Comparison of ENCODE assay signal across 8 cellular contexts in the genomic region with DNA sequence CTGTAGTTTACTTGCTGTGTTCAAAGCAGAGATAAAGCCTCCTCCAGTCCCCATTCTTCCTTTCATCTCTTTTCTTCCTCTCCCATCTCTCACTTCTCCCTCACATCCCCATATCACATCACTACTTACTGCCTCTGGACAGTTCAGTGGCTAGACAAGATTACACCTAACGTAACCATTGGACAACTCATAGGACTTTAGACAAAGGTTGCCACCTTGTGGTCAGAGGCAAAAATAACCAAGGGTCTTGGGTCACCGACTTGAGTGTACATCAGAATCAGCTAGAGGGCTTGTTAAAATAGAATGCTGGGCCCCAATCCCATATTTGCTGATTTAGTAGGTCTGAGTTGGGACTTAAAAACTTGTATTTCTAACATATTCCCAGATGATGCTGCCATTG.
DNase-seq lines count a peak whose midpoint lies in the region; ATAC-seq and TF ChIP-seq lines count a peak whose summit lies in the region.

No MANE protein-coding gene starts in this region.

- H3K9me3 Mint-ChIP-seq in activated T-helper 2 cell treated with anti-CD3 and anti-CD28 coated beads, Interferon-gamma antibody, Interleukin-2, Interleukin-4, amounts not matched to agents 10 μg/mL and 5 μg/mL and 100 μg/mL, durations not matched to agents 14 hours and 24 hours and 36 hours, result no peaks in the 10 kb centered on the region

- H3K27me3 Mint-ChIP-seq in activated T-helper 2 cell treated with anti-CD3 and anti-CD28 coated beads, Interferon-gamma antibody, Interleukin-2, Interleukin-4, amounts not matched to agents 10 μg/mL and 5 μg/mL and 100 μg/mL, durations not matched to agents 14 hours and 24 hours and 36 hours (ENCODE audit: low read depth), result peaks cover 1% of the 10 kb centered on the region

- peaks cover 2% of the 10 kb centered on the region for H3K9me3 ChIP-seq in cardiac muscle cell (ENCODE audit: low read depth)
- no peaks in the 10 kb centered on the region for H3K9me3 ChIP-seq in spleen

- intact Hi-C loops in Right ventricle myocardium inferior (cut with DNase I) (loop anchor here (5.0 to 10.0 kb wide), 2 partner anchors 102 to 485 kb away; no protein-coding TSS in a partner anchor), spleen (cut with DNase I; ENCODE audit: low total_unique reads) (loop anchor here (10.0 kb wide), 2 partner anchors 475 to 665 kb away; no protein-coding TSS in a partner anchor)
- intact Hi-C loops in activated T-helper 2 cell treated with anti-CD3 and anti-CD28 coated beads, Interferon-gamma antibody, Interleukin-2, Interleukin-4, amounts not matched to agents 10 μg/mL and 5 μg/mL and 100 μg/mL, durations not matched to agents 14 hours and 24 hours and 36 hours (cut with micrococcal nuclease), result no loop called here

- no peak overlapping the region for H3K27ac Mint-ChIP-seq in activated T-helper 2 cell treated with anti-CD3 and anti-CD28 coated beads, Interferon-gamma antibody, Interleukin-2, Interleukin-4, amounts not matched to agents 10 μg/mL and 5 μg/mL and 100 μg/mL, durations not matched to agents 14 hours and 24 hours and 36 hours

- H3K4me1 ChIP-seq in cardiac muscle cell (ENCODE audit: low read depth) (no peaks in the 10 kb centered on the region), spleen (no peaks in the 10 kb centered on the region)

- H3K36me3 ChIP-seq in cardiac muscle cell (no peaks in the 10 kb centered on the region), spleen (no peaks in the 10 kb centered on the region)

- peak; percentile 69 to 70 for DNase-seq in cardiac muscle cell (ENCODE audit: low read depth in 1 of 2, low spot score in 1 of 2)
- DNase-seq in Right ventricle myocardium inferior (ENCODE audit: missing footprints), result no peak
- DNase-seq in HFF-Myc (ENCODE audit: extremely low read depth, low read depth), result peak; percentile 14
- peak; percentile 48 to 63 for DNase-seq in NCI-H524 (lab: John Stamatoyannopoulos, UW)
- peak; percentile 8 for DNase-seq in activated T-helper 2 cell treated with anti-CD3 and anti-CD28 coated beads, Interferon-gamma antibody, Interleukin-2, Interleukin-4, amounts not matched to agents 10 μg/mL and 5 μg/mL and 100 μg/mL, durations not matched to agents 14 hours and 24 hours and 36 hours (ENCODE audit: low spot score)
- DNase-seq in hepatic stellate cell (ENCODE audit: low spot score), result peak; percentile 21
- no peak for DNase-seq in spleen
- DNase-seq in GF-D8 (lab: John Stamatoyannopoulos, UW), result no peak

- H3K4me3 ChIP-seq in cardiac muscle cell, result no peak overlapping the region
- no peak overlapping the region for H3K4me3 ChIP-seq in HFF-Myc (replicated peaks; ENCODE audit: low read depth, low read length)
- H3K4me3 ChIP-seq in spleen, result no peak overlapping the region

- no peaks in the 10 kb centered on the region for H3K4me1 Mint-ChIP-seq in activated T-helper 2 cell treated with anti-CD3 and anti-CD28 coated beads, Interferon-gamma antibody, Interleukin-2, Interleukin-4, amounts not matched to agents 10 μg/mL and 5 μg/mL and 100 μg/mL, durations not matched to agents 14 hours and 24 hours and 36 hours (ENCODE audit: low read depth)

- TF ChIP-seq CTCF in cardiac muscle cell (IDR thresholded peaks at IDR 0.05; ENCODE audit: low read depth, low read length) (peak; percentile 48), HFF-Myc (IDR thresholded peaks at IDR 0.05; ENCODE audit: low read depth, low read length, missing control alignments) (peak; percentile 39), spleen (IDR thresholded peaks at IDR 0.05 in 8 of 11, conservative IDR thresholded peaks at IDR 0.05 in 3 of 11) (peak in 10 of 11 experiments; percentile 25 to 56 (median 49))

- H3K27ac ChIP-seq in cardiac muscle cell, result no peak overlapping the region
- no peak overlapping the region for H3K27ac ChIP-seq in spleen

- WGBS in spleen, 5 donors, result 1 to 10% (median 7%) methylated on average over 2 of the region's 2 CpGs

- H3K4me3 Mint-ChIP-seq in activated T-helper 2 cell treated with anti-CD3 and anti-CD28 coated beads, Interferon-gamma antibody, Interleukin-2, Interleukin-4, amounts not matched to agents 10 μg/mL and 5 μg/mL and 100 μg/mL, durations not matched to agents 14 hours and 24 hours and 36 hours (ENCODE audit: low read depth), result no peak overlapping the region

- H3K27me3 ChIP-seq in cardiac muscle cell, result no peaks in the 10 kb centered on the region
- H3K27me3 ChIP-seq in spleen (replicated peaks in 1 of 7), result peaks cover 0 to 5% (median 0%) of the 10 kb centered on the region in 7 donors

- TF ChIP-seq POLR2A in spleen (IDR thresholded peaks at IDR 0.05), result no peak

- H3K36me3 Mint-ChIP-seq in activated T-helper 2 cell treated with anti-CD3 and anti-CD28 coated beads, Interferon-gamma antibody, Interleukin-2, Interleukin-4, amounts not matched to agents 10 μg/mL and 5 μg/mL and 100 μg/mL, durations not matched to agents 14 hours and 24 hours and 36 hours (ENCODE audit: low read depth), result no peaks in the 10 kb centered on the region

- ATAC-seq in Right ventricle myocardium inferior, result no peak

Comparison
In these comparisons a context has a peak if more than half of its experiments do, and no peak if none do; other contexts are left out.
1. DNase-seq: peak in cardiac muscle cell (2 of 2), HFF-Myc (single experiment), NCI-H524 (2 of 2), activated T-helper 2 cell treated with anti-CD3 and anti-CD28 coated beads, Interferon-gamma antibody, Interleukin-2, Interleukin-4, amounts not matched to agents 10 μg/mL and 5 μg/mL and 100 μg/mL, durations not matched to agents 14 hours and 24 hours and 36 hours (single experiment) and hepatic stellate cell (single experiment); none in Right ventricle myocardium inferior (single experiment), spleen (single experiment) and GF-D8 (single experiment).
2. Peak in every context shown above with its lines, with median percentiles within 50 percentile points of each other: CTCF ChIP-seq.